Comparison of ENCODE assay signal across 8 cellular contexts in the genomic region with DNA sequence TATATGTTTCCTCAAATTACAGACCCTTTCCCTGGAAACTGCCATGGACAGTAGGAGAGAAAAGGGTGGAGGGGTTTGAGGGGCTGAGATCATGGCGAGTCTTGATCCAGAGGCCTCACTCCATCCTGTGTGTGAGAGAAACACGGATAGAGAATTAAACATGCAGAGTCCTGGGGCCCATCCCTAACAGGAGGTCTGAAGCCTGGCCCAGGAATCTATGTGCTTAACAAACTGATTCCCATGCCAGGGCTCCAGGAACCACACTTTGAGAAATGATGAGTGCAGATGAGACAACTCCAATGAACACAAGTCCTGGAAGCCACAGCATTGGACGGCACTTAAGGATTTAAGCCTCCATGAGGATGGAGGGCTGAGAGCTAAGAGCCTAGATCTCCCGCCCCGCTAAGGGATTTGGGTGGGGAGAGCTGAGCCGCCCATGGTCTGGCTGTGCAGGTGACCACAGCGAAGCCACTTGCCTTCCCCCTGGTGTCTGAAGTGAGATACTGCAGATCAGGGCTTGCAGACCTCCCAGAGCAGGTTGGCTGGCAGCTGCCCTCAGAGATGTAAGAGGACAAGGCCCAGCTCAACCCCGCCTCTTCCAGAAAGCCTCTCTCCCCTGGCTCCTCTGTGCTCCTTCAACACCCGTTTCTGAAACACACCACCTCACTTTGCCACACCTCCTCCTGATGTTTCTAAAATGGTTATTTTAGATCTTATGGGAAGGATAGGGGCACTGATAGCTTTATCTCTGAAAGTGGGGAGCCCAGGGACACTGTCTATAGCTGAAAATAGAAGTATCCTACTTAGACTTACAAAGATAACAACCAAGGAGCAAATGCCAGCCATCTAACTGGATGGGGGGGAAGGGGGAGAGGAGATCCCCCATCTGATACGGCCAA. TPM values are rescaled to one million over a fixed set of nuclear protein-coding genes. Genes with fewer than 3 reads are reported as not detected.
A peak's percentile ranks its signal among the peaks of the same experiment; 100 is the strongest.
DNase-seq lines count a peak whose midpoint lies in the region; ATAC-seq and TF ChIP-seq lines count a peak whose summit lies in the region.

No MANE protein-coding gene starts in this region.

- CTCF ChIA-PET in activated CD4-positive, alpha-beta memory T cell treated with anti-CD3 and anti-CD28 coated beads, Interleukin-2, amount 10 ng/mL, durations not matched to agents 7 days and 5 days (lab: Charles Lee), result interaction anchor here (1.0 to 4.8 kb wide), 5 partner anchors 9 to 114 kb away, joined by 3 to 35 read pairs (median 5); no protein-coding TSS in a partner anchor

- no peaks in the 10 kb centered on the region for H3K9me3 Mint-ChIP-seq in activated CD4-positive, alpha-beta memory T cell treated with anti-CD3 and anti-CD28 coated beads, Interleukin-2, amount 10 ng/mL, durations not matched to agents 7 days and 5 days

- no peak for TF ChIP-seq EP300 in gastroesophageal sphincter (IDR thresholded peaks at IDR 0.05)

- H3K27me3 Mint-ChIP-seq in activated CD4-positive, alpha-beta memory T cell treated with anti-CD3 and anti-CD28 coated beads, Interleukin-2, amount 10 ng/mL, durations not matched to agents 7 days and 5 days, result peaks cover 8% of the 10 kb centered on the region

- peak; percentile 61 for DNase-seq in AG20443 (ENCODE audit: low spot score)
- peak; percentile 56 for DNase-seq in NAMALWA (ENCODE audit: low spot score)
- peak; percentile 37 for DNase-seq in activated CD4-positive, alpha-beta memory T cell treated with anti-CD3 and anti-CD28 coated beads, Interleukin-2, amount 10 ng/mL, durations not matched to agents 7 days and 5 days
- DNase-seq in psoas muscle, result peak; percentile 53 to 78
- DNase-seq in occipital lobe (lab: John Stamatoyannopoulos, UW), result no peak

- H3K4me1 ChIP-seq in gastroesophageal sphincter (peaks cover 0 to 33% (median 9%) of the 10 kb centered on the region in 3 donors), psoas muscle (peaks cover 5% of the 10 kb centered on the region)

- no peaks in the 10 kb centered on the region for H3K36me3 Mint-ChIP-seq in activated CD4-positive, alpha-beta memory T cell treated with anti-CD3 and anti-CD28 coated beads, Interleukin-2, amount 10 ng/mL, durations not matched to agents 7 days and 5 days (ENCODE audit: low read depth)

- H3K9me3 ChIP-seq in gastroesophageal sphincter, result no peaks in the 10 kb centered on the region
- no peaks in the 10 kb centered on the region for H3K9me3 ChIP-seq in psoas muscle

- no peaks in the 10 kb centered on the region for H3K4me1 Mint-ChIP-seq in activated CD4-positive, alpha-beta memory T cell treated with anti-CD3 and anti-CD28 coated beads, Interleukin-2, amount 10 ng/mL, durations not matched to agents 7 days and 5 days

- H3K4me3 ChIP-seq in gastroesophageal sphincter (no peak overlapping the region), psoas muscle (no peak overlapping the region)

- peak; percentile 60 for ATAC-seq in HG02571 (IDR thresholded peaks at IDR 0.05; ENCODE audit: unreplicated experiment)
- peak; percentile 46 for ATAC-seq in gastroesophageal sphincter
- peak; percentile 65 to 81 (median 80) for ATAC-seq in psoas muscle

- TF ChIP-seq CTCF in GM12873 (IDR thresholded peaks at IDR 0.05; ENCODE audit: insufficient read depth, low read depth, low read length, missing control alignments) (peak; percentile 91), gastroesophageal sphincter (IDR thresholded peaks at IDR 0.05) (peak in 3 of 4 experiments; percentile 43 to 73 (median 69)), psoas muscle (IDR thresholded peaks at IDR 0.05) (peak; percentile 70)

- H3K27ac ChIP-seq in gastroesophageal sphincter (peak overlapping the region; percentile 35 to 76 (median 74)), psoas muscle (peak overlapping the region; percentile 51)

- WGBS in gastroesophageal sphincter (ENCODE audit: low coverage in 1 of 2), 2 donors, result 60% methylated on average over 3 of the region's 10 CpGs
- 60 to 75% (median 66%) methylated on average over 10 of the region's 10 CpGs for WGBS in psoas muscle, 3 donors

- POLR2A ChIA-PET in activated CD4-positive, alpha-beta memory T cell treated with anti-CD3 and anti-CD28 coated beads, Interleukin-2, amount 10 ng/mL, durations not matched to agents 7 days and 5 days (lab: Charles Lee), result no interaction called here

- no peak for TF ChIP-seq POLR2A in gastroesophageal sphincter (IDR thresholded peaks at IDR 0.05)

- no peak overlapping the region for H3K4me3 Mint-ChIP-seq in activated CD4-positive, alpha-beta memory T cell treated with anti-CD3 and anti-CD28 coated beads, Interleukin-2, amount 10 ng/mL, durations not matched to agents 7 days and 5 days

- no peaks in the 10 kb centered on the region for H3K27me3 ChIP-seq in gastroesophageal sphincter
- H3K27me3 ChIP-seq in psoas muscle (ENCODE audit: insufficient read depth in 3 of 3, low read length in 2 of 3), result no peaks in the 10 kb centered on the region

- H3K36me3 ChIP-seq in gastroesophageal sphincter, result no peaks in the 10 kb centered on the region
- H3K36me3 ChIP-seq in psoas muscle (ENCODE audit: insufficient read depth in 1 of 2, low read depth in 1 of 2), result no peaks in the 10 kb centered on the region

- no peak overlapping the region for H3K27ac Mint-ChIP-seq in activated CD4-positive, alpha-beta memory T cell treated with anti-CD3 and anti-CD28 coated beads, Interleukin-2, amount 10 ng/mL, durations not matched to agents 7 days and 5 days

- intact Hi-C loops in psoas muscle (cut with DNase I), result loop anchor here (2.0 kb wide), 2 partner anchors 113 to 115 kb away; no protein-coding TSS in a partner anchor

RNA-seq across cellular contexts. Expression of gene EIF5AL1, which starts 24.8 kb away (rescaled TPM):
- 1 to 10 TPM; 1.2 to 1.7 TPM for total RNA-seq in activated CD4-positive, alpha-beta memory T cell treated with anti-CD3 and anti-CD28 coated beads, Interleukin-2, amount 10 ng/mL, durations not matched to agents 7 days and 5 days
- total RNA-seq in gastroesophageal sphincter (under 1 TPM; 0.16 to 0.35 (median 0.23) TPM), psoas muscle (under 1 TPM; 0.18 to 0.90 (median 0.34) TPM), occipital lobe (0.16 TPM)
- 1 to 10 TPM in 1 of 3 donors, under 1 TPM in 2; 0.93 to 1.9 (median 0.96) TPM for polyA plus RNA-seq in psoas muscle

RNA-seq across cellular contexts. Expression of gene ZCCHC24, which starts 42.1 kb away (rescaled TPM):
- 1 to 10 TPM; 1.5 TPM for total RNA-seq in activated CD4-positive, alpha-beta memory T cell treated with anti-CD3 and anti-CD28 coated beads, Interleukin-2, amount 10 ng/mL, durations not matched to agents 7 days and 5 days
- total RNA-seq in gastroesophageal sphincter, result 100 to 1,000 TPM in 1 of 4 donors, 10 to 100 TPM in 3; 60.5 to 186 (median 84.1) TPM
- 10 to 100 TPM; 31.6 to 64.7 (median 47.9) TPM for total RNA-seq in psoas muscle
- polyA plus RNA-seq in psoas muscle, result 100 to 1,000 TPM in 1 of 3 donors, 10 to 100 TPM in 2; 11.2 to 112 (median 36.2) TPM
- 6.2 TPM for total RNA-seq in occipital lobe
